In the genomic region with DNA sequence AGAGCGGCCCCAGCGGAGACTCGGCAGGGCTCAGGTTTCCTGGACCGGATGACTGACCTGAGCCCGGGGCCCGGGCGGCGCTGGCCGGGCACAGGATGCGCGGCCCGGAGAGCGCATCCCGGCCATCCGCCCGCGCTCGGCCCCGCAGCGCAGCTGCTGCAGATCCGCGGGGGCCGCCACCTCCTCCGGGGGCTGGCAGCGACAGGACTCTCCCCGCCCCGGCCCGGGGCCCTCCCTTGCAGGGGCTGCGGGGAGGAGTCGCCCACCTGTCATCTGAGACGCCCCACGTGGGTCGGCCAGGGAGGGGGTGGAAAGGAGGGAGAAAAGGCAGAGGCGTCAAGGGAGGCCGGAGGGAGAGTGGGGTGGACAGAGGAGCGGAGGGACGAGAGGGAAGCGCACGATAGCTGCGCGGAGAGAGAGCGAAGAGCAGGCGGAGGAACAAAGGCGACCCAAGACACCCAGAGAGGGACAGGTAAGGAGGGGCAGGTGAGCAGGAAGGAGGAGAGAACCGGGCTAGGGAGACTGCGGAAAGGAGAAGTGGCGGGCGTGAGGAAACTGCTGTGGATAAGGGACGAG, we compare ENCODE assay signal across 1 cellular context.
TF ChIP-seq lines count a peak whose summit lies in the region.

No MANE protein-coding gene starts in this region.

TF ChIP-seq in K562, 482 proteins besides CTCF, POLR2A, EP300 and RAD21 (continued from another document and continues in another):
- TF ChIP-seq MGA (IDR thresholded peaks at IDR 0.05), result peak; percentile 90
- TF ChIP-seq XRCC3 (IDR thresholded peaks at IDR 0.05), result no peak
- TF ChIP-seq, protein P1, sequence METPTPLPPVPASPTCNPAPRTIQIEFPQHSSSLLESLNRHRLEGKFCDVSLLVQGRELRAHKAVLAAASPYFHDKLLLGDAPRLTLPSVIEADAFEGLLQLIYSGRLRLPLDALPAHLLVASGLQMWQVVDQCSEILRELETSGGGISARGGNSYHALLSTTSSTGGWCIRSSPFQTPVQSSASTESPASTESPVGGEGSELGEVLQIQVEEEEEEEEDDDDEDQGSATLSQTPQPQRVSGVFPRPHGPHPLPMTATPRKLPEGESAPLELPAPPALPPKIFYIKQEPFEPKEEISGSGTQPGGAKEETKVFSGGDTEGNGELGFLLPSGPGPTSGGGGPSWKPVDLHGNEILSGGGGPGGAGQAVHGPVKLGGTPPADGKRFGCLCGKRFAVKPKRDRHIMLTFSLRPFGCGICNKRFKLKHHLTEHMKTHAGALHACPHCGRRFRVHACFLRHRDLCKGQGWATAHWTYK (CRISPR knock-in tag; IDR thresholded peaks at IDR 0.05), result no peak
- no peak for TF ChIP-seq MYC (IDR thresholded peaks at IDR 0.05; ENCODE audit: low read depth, low read length)
- no peak for TF ChIP-seq MYC (CRISPR knock-in tag; IDR thresholded peaks at IDR 0.05; ENCODE audit: borderline replicate concordance, low read depth)
- TF ChIP-seq, protein P2, sequence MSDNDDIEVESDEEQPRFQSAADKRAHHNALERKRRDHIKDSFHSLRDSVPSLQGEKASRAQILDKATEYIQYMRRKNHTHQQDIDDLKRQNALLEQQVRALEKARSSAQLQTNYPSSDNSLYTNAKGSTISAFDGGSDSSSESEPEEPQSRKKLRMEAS (CRISPR knock-in tag; IDR thresholded peaks at IDR 0.05), result peak; percentile 75
- no peak for TF ChIP-seq RFX5 (IDR thresholded peaks at IDR 0.05; ENCODE audit: low read depth, low read length)
- TF ChIP-seq NEUROD1 (IDR thresholded peaks at IDR 0.05; ENCODE audit: borderline replicate concordance, low read depth, low read length, partially characterized antibody), result no peak
- no peak for TF ChIP-seq TCF7L2 (IDR thresholded peaks at IDR 0.05; ENCODE audit: low read depth, low read length)
- no peak for TF ChIP-seq XRCC5 (IDR thresholded peaks at IDR 0.05; ENCODE audit: low read depth, low read length)
- no peak for TF ChIP-seq ETV6 (IDR thresholded peaks at IDR 0.05; ENCODE audit: borderline replicate concordance in 1 of 2, low read depth in 2 of 2, low read length in 1 of 2)
- TF ChIP-seq ETV6 (CRISPR knock-in tag; IDR thresholded peaks at IDR 0.05; ENCODE audit: borderline replicate concordance), result no peak
- no peak for TF ChIP-seq KLF1 (tag; IDR thresholded peaks at IDR 0.05)
- no peak for TF ChIP-seq PCBP1 (IDR thresholded peaks at IDR 0.05; ENCODE audit: low read depth, low read length, poor library complexity, severe bottlenecking)
- no peak for TF ChIP-seq TBP (optimal IDR thresholded peaks at IDR 0.05; ENCODE audit: low read depth, low read length)
- TF ChIP-seq ZNF224 (CRISPR knock-in tag; IDR thresholded peaks at IDR 0.05), result no peak
- TF ChIP-seq ZNF77 (CRISPR knock-in tag; IDR thresholded peaks at IDR 0.05), result no peak
- TF ChIP-seq STAT5B (CRISPR knock-in tag; IDR thresholded peaks at IDR 0.05), result no peak
- no peak for TF ChIP-seq KDM2B (CRISPR knock-in tag; IDR thresholded peaks at IDR 0.05)
- TF ChIP-seq E4F1 (CRISPR knock-in tag; IDR thresholded peaks at IDR 0.05; ENCODE audit: borderline replicate concordance), result no peak
- TF ChIP-seq ZNF584 (CRISPR knock-in tag; IDR thresholded peaks at IDR 0.05; ENCODE audit: low read depth), result no peak
- TF ChIP-seq TAF9B (IDR thresholded peaks at IDR 0.05; ENCODE audit: partially characterized antibody), result no peak
- no peak for TF ChIP-seq ZZZ3 (IDR thresholded peaks at IDR 0.05)
- TF ChIP-seq RHOXF2B (CRISPR knock-in tag; conservative IDR thresholded peaks at IDR 0.05), result no peak
- TF ChIP-seq MBD2 (IDR thresholded peaks at IDR 0.05; ENCODE audit: borderline replicate concordance, low read depth), result no peak
- no peak for TF ChIP-seq GABPA (tag; conservative IDR thresholded peaks at IDR 0.05; ENCODE audit: low read depth)
- peak; percentile 87; the same call in 1 of the 2 replicates for TF ChIP-seq TGIF2 (CRISPR knock-in tag; IDR thresholded peaks at IDR 0.05)
- TF ChIP-seq, protein P3, sequence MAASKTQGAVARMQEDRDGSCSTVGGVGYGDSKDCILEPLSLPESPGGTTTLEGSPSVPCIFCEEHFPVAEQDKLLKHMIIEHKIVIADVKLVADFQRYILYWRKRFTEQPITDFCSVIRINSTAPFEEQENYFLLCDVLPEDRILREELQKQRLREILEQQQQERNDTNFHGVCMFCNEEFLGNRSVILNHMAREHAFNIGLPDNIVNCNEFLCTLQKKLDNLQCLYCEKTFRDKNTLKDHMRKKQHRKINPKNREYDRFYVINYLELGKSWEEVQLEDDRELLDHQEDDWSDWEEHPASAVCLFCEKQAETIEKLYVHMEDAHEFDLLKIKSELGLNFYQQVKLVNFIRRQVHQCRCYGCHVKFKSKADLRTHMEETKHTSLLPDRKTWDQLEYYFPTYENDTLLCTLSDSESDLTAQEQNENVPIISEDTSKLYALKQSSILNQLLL (CRISPR knock-in tag; IDR thresholded peaks at IDR 0.05; ENCODE audit: borderline replicate concordance), result no peak
- TF ChIP-seq SOX6 (IDR thresholded peaks at IDR 0.05), result 0 out of 2 replicates have a peak, but pooled peaks have one; percentile 5
- TF ChIP-seq CHD4 (IDR thresholded peaks at IDR 0.05; ENCODE audit: insufficient read depth, insufficient replicate concordance, low read depth, low read length, poor library complexity, severe bottlenecking), result no peak
- no peak for TF ChIP-seq CGGBP1 (CRISPR knock-in tag; IDR thresholded peaks at IDR 0.05)
- peak; percentile 41; the same call in 1 of the 2 replicates for TF ChIP-seq ZFX (CRISPR knock-in tag; IDR thresholded peaks at IDR 0.05)
- peak; percentile 65; the same call in 1 of the 2 replicates for TF ChIP-seq DPF2 (IDR thresholded peaks at IDR 0.05)
- TF ChIP-seq, protein P4, sequence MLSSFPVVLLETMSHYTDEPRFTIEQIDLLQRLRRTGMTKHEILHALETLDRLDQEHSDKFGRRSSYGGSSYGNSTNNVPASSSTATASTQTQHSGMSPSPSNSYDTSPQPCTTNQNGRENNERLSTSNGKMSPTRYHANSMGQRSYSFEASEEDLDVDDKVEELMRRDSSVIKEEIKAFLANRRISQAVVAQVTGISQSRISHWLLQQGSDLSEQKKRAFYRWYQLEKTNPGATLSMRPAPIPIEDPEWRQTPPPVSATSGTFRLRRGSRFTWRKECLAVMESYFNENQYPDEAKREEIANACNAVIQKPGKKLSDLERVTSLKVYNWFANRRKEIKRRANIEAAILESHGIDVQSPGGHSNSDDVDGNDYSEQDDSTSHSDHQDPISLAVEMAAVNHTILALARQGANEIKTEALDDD (IDR thresholded peaks at IDR 0.05), result no peak
- no peak for TF ChIP-seq RBFOX2 (IDR thresholded peaks at IDR 0.05; ENCODE audit: low read depth, low read length)
- TF ChIP-seq CSDE1 (IDR thresholded peaks at IDR 0.05), result no peak
- TF ChIP-seq, protein P5, sequence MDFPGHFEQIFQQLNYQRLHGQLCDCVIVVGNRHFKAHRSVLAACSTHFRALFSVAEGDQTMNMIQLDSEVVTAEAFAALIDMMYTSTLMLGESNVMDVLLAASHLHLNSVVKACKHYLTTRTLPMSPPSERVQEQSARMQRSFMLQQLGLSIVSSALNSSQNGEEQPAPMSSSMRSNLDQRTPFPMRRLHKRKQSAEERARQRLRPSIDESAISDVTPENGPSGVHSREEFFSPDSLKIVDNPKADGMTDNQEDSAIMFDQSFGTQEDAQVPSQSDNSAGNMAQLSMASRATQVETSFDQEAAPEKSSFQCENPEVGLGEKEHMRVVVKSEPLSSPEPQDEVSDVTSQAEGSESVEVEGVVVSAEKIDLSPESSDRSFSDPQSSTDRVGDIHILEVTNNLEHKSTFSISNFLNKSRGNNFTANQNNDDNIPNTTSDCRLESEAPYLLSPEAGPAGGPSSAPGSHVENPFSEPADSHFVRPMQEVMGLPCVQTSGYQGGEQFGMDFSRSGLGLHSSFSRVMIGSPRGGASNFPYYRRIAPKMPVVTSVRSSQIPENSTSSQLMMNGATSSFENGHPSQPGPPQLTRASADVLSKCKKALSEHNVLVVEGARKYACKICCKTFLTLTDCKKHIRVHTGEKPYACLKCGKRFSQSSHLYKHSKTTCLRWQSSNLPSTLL (IDR thresholded peaks at IDR 0.05), result no peak; the same call in 1 of the 2 replicates
- no peak for TF ChIP-seq ZC3H8 (IDR thresholded peaks at IDR 0.05)
- no peak for TF ChIP-seq ZNF165 (CRISPR knock-in tag; IDR thresholded peaks at IDR 0.05; ENCODE audit: borderline replicate concordance)
- TF ChIP-seq HDAC1 (IDR thresholded peaks at IDR 0.05), result peak; percentile 44 to 96; a peak in 2 of 4 replicates
- TF ChIP-seq FOXM1 (IDR thresholded peaks at IDR 0.05; ENCODE audit: low read depth), result no peak
- TF ChIP-seq FOXM1 (CRISPR knock-in tag; IDR thresholded peaks at IDR 0.05; ENCODE audit: low read depth), result no peak
- no peak for TF ChIP-seq RFX1 (IDR thresholded peaks at IDR 0.05)
- TF ChIP-seq RBM22 (IDR thresholded peaks at IDR 0.05; ENCODE audit: low read depth, low read length, poor library complexity, severe bottlenecking), result no peak
